ENCODE assay signal across 16 cellular contexts in the genomic region with DNA sequence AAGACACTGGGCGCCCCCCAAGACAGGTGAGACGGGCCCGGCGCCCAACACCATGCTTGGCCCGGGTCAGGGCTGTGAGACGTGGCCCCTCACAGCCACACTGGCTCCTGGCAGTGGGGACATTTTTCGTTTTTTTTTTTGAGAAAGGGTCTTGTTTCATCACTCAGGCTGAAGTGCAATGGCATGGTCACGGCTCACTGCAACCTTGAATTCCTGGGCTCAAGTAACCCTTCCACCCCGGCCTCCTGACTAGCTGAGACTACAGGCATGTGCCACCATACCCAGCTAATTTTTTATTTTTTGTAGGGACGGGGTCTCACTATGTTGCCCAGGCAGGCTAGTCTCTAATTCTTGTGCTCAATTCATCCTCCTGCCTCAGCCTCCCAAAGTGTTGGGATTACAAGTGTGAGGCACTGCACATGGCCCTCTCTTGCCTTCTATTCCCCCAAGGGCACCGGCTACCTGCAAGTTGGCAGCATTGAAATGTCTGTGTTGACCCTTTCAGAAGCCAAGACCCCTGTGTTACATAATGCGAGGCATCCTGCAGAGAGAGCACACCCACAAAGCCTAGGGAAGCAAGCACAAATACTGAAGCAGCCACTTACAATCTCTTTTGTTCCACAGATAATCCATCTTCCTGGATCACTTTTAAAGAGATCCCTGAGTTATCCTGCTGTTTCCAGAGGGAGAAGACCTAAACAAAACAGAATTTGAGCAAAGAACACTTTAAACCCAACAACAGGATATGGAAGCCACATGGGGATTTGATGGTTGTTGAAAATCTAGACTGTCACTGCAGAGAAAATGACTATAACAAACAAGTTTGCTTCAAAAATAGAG.
"Had no signal": no experiment of that assay in that cellular context is flagged by ENCODE, and none has a peak within 500 bp of the region (broad histone marks: within the 10 kb centered on the region; RNA-seq: fewer than 3 reads in every experiment).

No MANE protein-coding gene starts in this region.

- ATAC-seq: activated naive CD4-positive, alpha-beta T cell treated with anti-CD3 and anti-CD28 coated beads, Interleukin-2, amount 50 U/mL, for 72 hours; activated T-cell treated with anti-CD3 and anti-CD28 coated beads, Interleukin-2, amount 50 U/mL, for 72 hours; mucosa of descending colon; naive thymus-derived CD4-positive, alpha-beta T cell had no signal

- H3K27ac ChIP-seq: sigmoid colon, uterus had no signal

- H3K4me1 ChIP-seq: sigmoid colon, uterus had no signal

- DNase-seq: activated CD4-positive, alpha-beta T cell treated with anti-CD3 and anti-CD28 coated beads, Interleukin-2, amount 10 ng/mL, durations not matched to agents 24 days and 14 days; activated CD4-positive, CD25-positive, alpha-beta regulatory T cell; activated CD8-positive, alpha-beta memory T cell treated with anti-CD3 and anti-CD28 coated beads, Interleukin-2, amount 50 U/mL, for 48 hours; activated gamma-delta T cell; activated T-cell treated with anti-CD3 and anti-CD28 coated beads, Interleukin-2, amount 50 U/mL, for 72 hours; effector CD8-positive, alpha-beta T cell; foreskin fibroblast; glutamatergic neuron; immature natural killer cell; mammary epithelial cell; mucosa of descending colon; naive thymus-derived CD4-positive, alpha-beta T cell; sigmoid colon; stimulated activated CD4-positive, alpha-beta T cell treated with anti-CD3 and anti-CD28 coated beads, Interleukin-1b, Interleukin-23, amount 100 ng/mL, for 48 hours; uterus had no signal

- H3K36me3 ChIP-seq: uterus had no signal

- H3K4me3 ChIP-seq: mucosa of descending colon, sigmoid colon, uterus had no signal

- H3K27me3 ChIP-seq: sigmoid colon, uterus had no signal

- H3K9me3 ChIP-seq: mucosa of descending colon, sigmoid colon, uterus had no signal
